ENCODE assay signal across 9 cellular contexts in genomic region chr1:202155478-202156021, GRCh38. TPM values are rescaled to one million over a fixed set of nuclear protein-coding genes. Genes with fewer than 3 reads are reported as not detected.
DNase-seq lines count a peak whose midpoint lies in the region; ATAC-seq and TF ChIP-seq lines count a peak whose summit lies in the region.
"Had no signal": no experiment of that assay in that cellular context is flagged by ENCODE, and none has a peak within 500 bp of the region (broad histone marks: within the 10 kb centered on the region; RNA-seq: fewer than 3 reads in every experiment).

No MANE protein-coding gene starts in this region.

- no peak overlapping the region for H4K91ac ChIP-seq in IMR-90 (ENCODE audit: insufficient read depth, low read depth, low read length)

- H2BK15ac ChIP-seq in IMR-90 (ENCODE audit: low read depth, low read length), result no peak overlapping the region

- H3K18ac ChIP-seq in IMR-90 (ENCODE audit: low read depth, low read length), result no peak overlapping the region

- H3K9me1 ChIP-seq in IMR-90 (ENCODE audit: insufficient read depth, low read length), result no peaks in the 10 kb centered on the region

- H3K4me3 ChIP-seq in CD8-positive, alpha-beta memory T cell (ENCODE audit: low read length), result no peak overlapping the region
- H3K4me3 ChIP-seq in IMR-90 (ENCODE audit: insufficient read depth, low read depth, low read length), result no peak overlapping the region
- no peak overlapping the region for H3K4me3 ChIP-seq in lower lobe of right lung
- no peak overlapping the region for H3K4me3 ChIP-seq in prostate gland
- H3K4me3 ChIP-seq: ovary had no signal

- no peaks in the 10 kb centered on the region for H3K27me3 ChIP-seq in CD8-positive, alpha-beta memory T cell (ENCODE audit: insufficient read depth, low read length, poor library complexity, severe bottlenecking)
- H3K27me3 ChIP-seq in IMR-90 (ENCODE audit: control insufficient read depth, insufficient read depth, low read length) (peaks cover 25% of the 10 kb centered on the region), lower lobe of right lung (ENCODE audit: low read depth) (no peaks in the 10 kb centered on the region), prostate gland (replicated peaks; ENCODE audit: insufficient read depth) (no peaks in the 10 kb centered on the region)
- H3K27me3 ChIP-seq: ovary had no signal

- DNase-seq in CD8-positive, alpha-beta memory T cell, result peak in 1 of 5 donors; percentile 29
- DNase-seq in IMR-90, result peak; percentile 8
- DNase-seq in activated T-helper 1 cell treated with anti-CD3 and anti-CD28 coated beads, Interleukin-12 subunit alpha, Interleukin-12 subunit beta, Interleukin-2, Interleukin-4 antibody, amounts not matched to agents 30 ng/mL and 10 ng/mL and 1 ng/mL, durations not matched to agents 14 hours and 24 hours and 36 hours (ENCODE audit: low spot score), result no peak
- DNase-seq in lower lobe of right lung, result peak; percentile 83
- no peak for DNase-seq in KBM-7
- DNase-seq in stimulated activated naive CD4-positive, alpha-beta T cell (lab: John Stamatoyannopoulos, UW), result no peak
- DNase-seq in prostate gland (ENCODE audit: low spot score), result no peak

- H4K5ac ChIP-seq in IMR-90 (ENCODE audit: low read depth, low read length), result no peak overlapping the region

- no peak; the same call in 1 of the 2 replicates for ATAC-seq in IMR-90 (ENCODE audit: low read depth)
- ATAC-seq in lower lobe of right lung, result peak; percentile 37 to 73
- no peak for ATAC-seq in HG02973 (IDR thresholded peaks at IDR 0.05; ENCODE audit: unreplicated experiment)

- dilution Hi-C loops in IMR-90 (cut with HindIII; ENCODE audit: low sequenced_read_pairs, unreplicated experiment), result no loop called here

- H3K23ac ChIP-seq in IMR-90 (ENCODE audit: low read depth, low read length), result no peak overlapping the region

- peaks cover 0 to 3% of the 10 kb centered on the region in 2 donors for H3K27me3 Mint-ChIP-seq in CD8-positive, alpha-beta memory T cell
- no peaks in the 10 kb centered on the region for H3K27me3 Mint-ChIP-seq in activated T-helper 1 cell treated with anti-CD3 and anti-CD28 coated beads, Interleukin-12 subunit alpha, Interleukin-12 subunit beta, Interleukin-2, Interleukin-4 antibody, amounts not matched to agents 30 ng/mL and 10 ng/mL and 1 ng/mL, durations not matched to agents 14 hours and 24 hours and 36 hours (ENCODE audit: insufficient read depth)

- no peak overlapping the region for H4K8ac ChIP-seq in IMR-90 (ENCODE audit: low read depth in 2 of 2, low read length in 2 of 2)

- no peak overlapping the region for H3K9ac ChIP-seq in IMR-90 (ENCODE audit: low read depth, low read length)

- CTCF ChIA-PET in CD8-positive, alpha-beta memory T cell (lab: Charles Lee), result interaction anchor here (0.9 to 3.7 kb wide), 15 partner anchors 9 to 186 kb away, joined by 3 to 26 read pairs (median 8); partner anchors contain the start of genes ARL8A, LGR6 and UBE2T
- CTCF ChIA-PET in IMR-90 (lab: Yijun Ruan, JAX), result interaction anchor here (0.8 to 1.4 kb wide), 5 partner anchors 8 to 34 kb away, joined by 3 to 5 read pairs (median 3); no protein-coding TSS in a partner anchor

- H3K56ac ChIP-seq in IMR-90 (ENCODE audit: extremely low read depth, insufficient read depth, low read length), result no peak overlapping the region

- no peaks in the 10 kb centered on the region for H3K9me3 ChIP-seq in CD8-positive, alpha-beta memory T cell (ENCODE audit: low read length)
- H3K9me3 ChIP-seq in IMR-90 (ENCODE audit: control insufficient read depth, insufficient read depth, low read length) (no peaks in the 10 kb centered on the region), lower lobe of right lung (no peaks in the 10 kb centered on the region), prostate gland (no peaks in the 10 kb centered on the region)
- H3K9me3 ChIP-seq: ovary had no signal

- H3K4me1 Mint-ChIP-seq in CD8-positive, alpha-beta memory T cell, result peaks cover 54 to 67% (median 66%) of the 10 kb centered on the region in 3 donors
- H3K4me1 Mint-ChIP-seq in activated T-helper 1 cell treated with anti-CD3 and anti-CD28 coated beads, Interleukin-12 subunit alpha, Interleukin-12 subunit beta, Interleukin-2, Interleukin-4 antibody, amounts not matched to agents 30 ng/mL and 10 ng/mL and 1 ng/mL, durations not matched to agents 14 hours and 24 hours and 36 hours (ENCODE audit: low read depth), result peaks cover 44% of the 10 kb centered on the region

- H3K4me3 Mint-ChIP-seq in CD8-positive, alpha-beta memory T cell, result peak overlapping the region in 2 of 7 donors; percentile 10 to 43
- H3K4me3 Mint-ChIP-seq in activated T-helper 1 cell treated with anti-CD3 and anti-CD28 coated beads, Interleukin-12 subunit alpha, Interleukin-12 subunit beta, Interleukin-2, Interleukin-4 antibody, amounts not matched to agents 30 ng/mL and 10 ng/mL and 1 ng/mL, durations not matched to agents 14 hours and 24 hours and 36 hours, result peak overlapping the region; percentile 64

- H2BK5ac ChIP-seq in IMR-90 (ENCODE audit: low read depth, low read length, poor library complexity, severe bottlenecking), result no peak overlapping the region

- no peak overlapping the region for H3K14ac ChIP-seq in IMR-90 (replicated peaks; ENCODE audit: low read depth, low read length)

- H2AK5ac ChIP-seq in IMR-90 (ENCODE audit: low read depth, low read length), result no peak overlapping the region

- no peaks in the 10 kb centered on the region for H3K9me3 Mint-ChIP-seq in CD8-positive, alpha-beta memory T cell
- H3K9me3 Mint-ChIP-seq in activated T-helper 1 cell treated with anti-CD3 and anti-CD28 coated beads, Interleukin-12 subunit alpha, Interleukin-12 subunit beta, Interleukin-2, Interleukin-4 antibody, amounts not matched to agents 30 ng/mL and 10 ng/mL and 1 ng/mL, durations not matched to agents 14 hours and 24 hours and 36 hours, result no peaks in the 10 kb centered on the region

- peak overlapping the region; percentile 0 for H3K27ac ChIP-seq in CD8-positive, alpha-beta memory T cell (ENCODE audit: low read depth, low read length)
- no peak overlapping the region for H3K27ac ChIP-seq in IMR-90 (ENCODE audit: insufficient read depth, low read length)
- no peak overlapping the region for H3K27ac ChIP-seq in lower lobe of right lung
- no peak overlapping the region for H3K27ac ChIP-seq in prostate gland
- H3K27ac ChIP-seq: ovary had no signal

- TF ChIP-seq POLR2A in IMR-90 (IDR thresholded peaks at IDR 0.05; ENCODE audit: low read depth, low read length) (no peak), prostate gland (IDR thresholded peaks at IDR 0.05) (no peak)

- no peaks in the 10 kb centered on the region for H4K20me1 ChIP-seq in IMR-90 (ENCODE audit: insufficient read depth, low read length)

- no peak overlapping the region for H2BK20ac ChIP-seq in IMR-90 (ENCODE audit: low read depth, low read length)

- no peak overlapping the region for H2AK9ac ChIP-seq in IMR-90 (replicated peaks; ENCODE audit: low read depth, low read length, poor library complexity)

- intact Hi-C loops in IMR-90 (cut with micrococcal nuclease) (no loop called here), lower lobe of right lung (cut with DNase I) (no loop called here), prostate gland (cut with DNase I) (no loop called here)
- intact Hi-C loops in activated T-helper 1 cell treated with anti-CD3 and anti-CD28 coated beads, Interleukin-12 subunit alpha, Interleukin-12 subunit beta, Interleukin-2, Interleukin-4 antibody, amounts not matched to agents 30 ng/mL and 10 ng/mL and 1 ng/mL, durations not matched to agents 14 hours and 24 hours and 36 hours (cut with micrococcal nuclease), result no loop called here

- H3K36me3 ChIP-seq in CD8-positive, alpha-beta memory T cell (ENCODE audit: insufficient read depth, low read length), result peaks cover 66% of the 10 kb centered on the region
- H3K36me3 ChIP-seq in IMR-90 (ENCODE audit: control insufficient read depth, insufficient read depth, low read length) (no peaks in the 10 kb centered on the region), lower lobe of right lung (no peaks in the 10 kb centered on the region), prostate gland (no peaks in the 10 kb centered on the region)
- H3K36me3 ChIP-seq: ovary had no signal

- BruUV-seq in IMR-90 (replicated peaks; lab: Mats Ljungman, UMichigan), result no TSS peak

- in situ Hi-C loops in IMR-90 (cut with MboI; ENCODE audit: low sequenced_read_pairs) (no loop called here), KBM-7 (cut with MboI; ENCODE audit: low pct_unique_long_range_greater_than_20kb, low sequenced_read_pairs) (no loop called here)

- POLR2A ChIA-PET in CD8-positive, alpha-beta memory T cell (lab: Charles Lee), result interaction anchor here (0.6 kb wide), 1 partner anchor 11 kb away, joined by 3 read pairs; no protein-coding TSS in a partner anchor
- POLR2A ChIA-PET in IMR-90 (lab: Charles Lee; ENCODE audit: unreplicated experiment), result no interaction called here

- no peak for TF ChIP-seq CTCF in IMR-90 (conservative IDR thresholded peaks at IDR 0.05; ENCODE audit: low read depth, low read length)
- TF ChIP-seq CTCF in lower lobe of right lung (IDR thresholded peaks at IDR 0.05), result no peak
- no peak for TF ChIP-seq CTCF in prostate gland (IDR thresholded peaks at IDR 0.05)

- no CpG with 5 or more reads among the region's 8 CpGs for WGBS in IMR-90 (ENCODE audit: extremely low coverage in 2 of 2, insufficient read length in 1 of 2), 2 experiments
- 30% methylated on average over 8 of the region's 8 CpGs for WGBS in prostate gland

- no peak overlapping the region for H3K4ac ChIP-seq in IMR-90 (ENCODE audit: low read depth, low read length)

- H3K36me3 Mint-ChIP-seq in CD8-positive, alpha-beta memory T cell, result peaks cover 4 to 84% (median 31%) of the 10 kb centered on the region in 3 donors
- H3K36me3 Mint-ChIP-seq in activated T-helper 1 cell treated with anti-CD3 and anti-CD28 coated beads, Interleukin-12 subunit alpha, Interleukin-12 subunit beta, Interleukin-2, Interleukin-4 antibody, amounts not matched to agents 30 ng/mL and 10 ng/mL and 1 ng/mL, durations not matched to agents 14 hours and 24 hours and 36 hours (ENCODE audit: low read depth), result peaks cover 77% of the 10 kb centered on the region

- TF ChIP-seq RAD21 in IMR-90 (IDR thresholded peaks at IDR 0.05; ENCODE audit: low read length), result no peak

- H3K79me1 ChIP-seq in IMR-90 (ENCODE audit: low read depth in 1 of 2, low read length in 2 of 2), result no peaks in the 10 kb centered on the region

- H3K4me2 ChIP-seq in IMR-90 (ENCODE audit: low read depth, low read length), result no peak overlapping the region

- H2AFZ ChIP-seq in IMR-90 (replicated peaks; ENCODE audit: low read length, poor library complexity), result no peak overlapping the region

- peaks cover 42% of the 10 kb centered on the region for H3K4me1 ChIP-seq in CD8-positive, alpha-beta memory T cell (ENCODE audit: insufficient read depth, low read length)
- H3K4me1 ChIP-seq in IMR-90 (ENCODE audit: control insufficient read depth, insufficient read depth, low read length) (no peaks in the 10 kb centered on the region), lower lobe of right lung (peaks cover 13% of the 10 kb centered on the region), prostate gland (replicated peaks) (no peaks in the 10 kb centered on the region)

- H3K27ac Mint-ChIP-seq in CD8-positive, alpha-beta memory T cell, result peak overlapping the region; percentile 72 to 96 (median 85)
- H3K27ac Mint-ChIP-seq in activated T-helper 1 cell treated with anti-CD3 and anti-CD28 coated beads, Interleukin-12 subunit alpha, Interleukin-12 subunit beta, Interleukin-2, Interleukin-4 antibody, amounts not matched to agents 30 ng/mL and 10 ng/mL and 1 ng/mL, durations not matched to agents 14 hours and 24 hours and 36 hours, result no peak overlapping the region

- H2BK120ac ChIP-seq in IMR-90 (ENCODE audit: low read depth, low read length), result no peak overlapping the region

RNA-seq across cellular contexts. Expression of gene PTPN7, which starts 4.9 kb away (rescaled TPM):
- total RNA-seq in CD8-positive, alpha-beta memory T cell, result 100 to 1,000 TPM; 446 to 449 TPM
- polyA plus RNA-seq in CD8-positive, alpha-beta memory T cell, result 91.4 TPM
- total RNA-seq in IMR-90 (2012; rRNA removed), result not detected in 2 replicates
- polyA plus RNA-seq in IMR-90 (2012; rRNA removed), result 0.05 TPM in 1 of 2 replicates, not detected in the other
- polyA plus RNA-seq in IMR-90 (2012; cell fraction: cytosol; rRNA removed), result not detected in 2 replicates
- polyA plus RNA-seq in IMR-90 (2012; cell fraction: nucleus; rRNA removed; ENCODE audit: low replicate concordance), result not detected in 2 replicates
- 584 and 597 TPM in 2 replicates for total RNA-seq in activated T-helper 1 cell treated with anti-CD3 and anti-CD28 coated beads, Interleukin-12 subunit alpha, Interleukin-12 subunit beta, Interleukin-2, Interleukin-4 antibody, amounts not matched to agents 30 ng/mL and 10 ng/mL and 1 ng/mL, durations not matched to agents 14 hours and 24 hours and 36 hours
- 8.5 TPM for total RNA-seq in lower lobe of right lung
- total RNA-seq in prostate gland, result 10 to 100 TPM in 1 of 2 donors, under 1 TPM in 1; 0.73 to 61.8 TPM

RNA-seq across cellular contexts. Expression of gene ARL8A, which starts 11.0 kb away (rescaled TPM):
- total RNA-seq in CD8-positive, alpha-beta memory T cell, result 10 to 100 TPM; 50.2 to 51.4 TPM
- 12.3 TPM for polyA plus RNA-seq in CD8-positive, alpha-beta memory T cell
- total RNA-seq in IMR-90 (2012; rRNA removed) (18.1 and 19.7 TPM in 2 replicates), lower lobe of right lung (98.0 TPM), prostate gland (100 to 1,000 TPM in 1 of 2 donors, 10 to 100 TPM in 1; 39.9 to 102 TPM)
- polyA plus RNA-seq in IMR-90 (2012; rRNA removed), result 30.7 and 38.6 TPM in 2 replicates
- 17.7 and 30.7 TPM in 2 replicates for polyA plus RNA-seq in IMR-90 (2012; cell fraction: cytosol; rRNA removed)
- polyA plus RNA-seq in IMR-90 (2012; cell fraction: nucleus; rRNA removed; ENCODE audit: low replicate concordance), result 37.8 and 46.1 TPM in 2 replicates
- total RNA-seq in activated T-helper 1 cell treated with anti-CD3 and anti-CD28 coated beads, Interleukin-12 subunit alpha, Interleukin-12 subunit beta, Interleukin-2, Interleukin-4 antibody, amounts not matched to agents 30 ng/mL and 10 ng/mL and 1 ng/mL, durations not matched to agents 14 hours and 24 hours and 36 hours, result 56.6 and 69.0 TPM in 2 replicates

RNA-seq across cellular contexts. Expression of gene GPR37L1, which starts 32.8 kb away (rescaled TPM):
- total RNA-seq in CD8-positive, alpha-beta memory T cell, result not detected
- 0.08 TPM for polyA plus RNA-seq in CD8-positive, alpha-beta memory T cell
- not detected in 2 replicates for total RNA-seq in IMR-90 (2012; rRNA removed)
- 0.02 TPM in 1 of 2 replicates, not detected in the other for polyA plus RNA-seq in IMR-90 (2012; rRNA removed)
- not detected in 2 replicates for polyA plus RNA-seq in IMR-90 (2012; cell fraction: cytosol; rRNA removed)
- not detected in 2 replicates for polyA plus RNA-seq in IMR-90 (2012; cell fraction: nucleus; rRNA removed; ENCODE audit: low replicate concordance)
- not detected in 2 replicates for total RNA-seq in activated T-helper 1 cell treated with anti-CD3 and anti-CD28 coated beads, Interleukin-12 subunit alpha, Interleukin-12 subunit beta, Interleukin-2, Interleukin-4 antibody, amounts not matched to agents 30 ng/mL and 10 ng/mL and 1 ng/mL, durations not matched to agents 14 hours and 24 hours and 36 hours
- 0.06 TPM for total RNA-seq in lower lobe of right lung
- total RNA-seq in prostate gland, result under 1 TPM; 0.09 to 0.28 TPM

RNA-seq across cellular contexts. Expression of gene LGR6, which starts 38.0 kb away (rescaled TPM):
- total RNA-seq in CD8-positive, alpha-beta memory T cell, result under 1 TPM; 0.40 to 0.53 TPM
- 3.1 TPM for polyA plus RNA-seq in CD8-positive, alpha-beta memory T cell
- total RNA-seq in IMR-90 (2012; rRNA removed), result not detected in 2 replicates
- not detected in 2 replicates for polyA plus RNA-seq in IMR-90 (2012; rRNA removed)
- 0.01 TPM in 1 of 2 replicates, not detected in the other for polyA plus RNA-seq in IMR-90 (2012; cell fraction: cytosol; rRNA removed)
- polyA plus RNA-seq in IMR-90 (2012; cell fraction: nucleus; rRNA removed; ENCODE audit: low replicate concordance), result not detected in 2 replicates
- not detected in 2 replicates for total RNA-seq in activated T-helper 1 cell treated with anti-CD3 and anti-CD28 coated beads, Interleukin-12 subunit alpha, Interleukin-12 subunit beta, Interleukin-2, Interleukin-4 antibody, amounts not matched to agents 30 ng/mL and 10 ng/mL and 1 ng/mL, durations not matched to agents 14 hours and 24 hours and 36 hours
- total RNA-seq in lower lobe of right lung, result 1.7 TPM
- 10 to 100 TPM in 1 of 2 donors, 1 to 10 TPM in 1; 8.0 to 25.6 TPM for total RNA-seq in prostate gland

Comparison
In these comparisons a context has a peak if more than half of its experiments do, and no peak if none do; other contexts are left out.
1. DNase-seq: peak in IMR-90 (single experiment) and lower lobe of right lung (single experiment); none in activated T-helper 1 cell treated with anti-CD3 and anti-CD28 coated beads, Interleukin-12 subunit alpha, Interleukin-12 subunit beta, Interleukin-2, Interleukin-4 antibody, amounts not matched to agents 30 ng/mL and 10 ng/mL and 1 ng/mL, durations not matched to agents 14 hours and 24 hours and 36 hours (single experiment), KBM-7 (single experiment), stimulated activated naive CD4-positive, alpha-beta T cell (0 of 6) and prostate gland (single experiment).
2. ATAC-seq: peak in lower lobe of right lung (2 of 2); none in IMR-90 (single experiment) and HG02973 (single experiment).